In genomic region chr2:9858730-9859068, GRCh38 we compare ENCODE assay signal across 18 cellular contexts. TPM values are rescaled to one million over a fixed set of nuclear protein-coding genes. Genes with fewer than 3 reads are reported as not detected.
DNase-seq lines count a peak whose midpoint lies in the region; ATAC-seq and TF ChIP-seq lines count a peak whose summit lies in the region.
"Had no signal": no experiment of that assay in that cellular context is flagged by ENCODE, and none has a peak within 500 bp of the region (broad histone marks: within the 10 kb centered on the region; RNA-seq: fewer than 3 reads in every experiment).

No MANE protein-coding gene starts in this region.

- no peak for TF ChIP-seq EP300 in esophagus muscularis mucosa (IDR thresholded peaks at IDR 0.05)

- no peak for ATAC-seq in GM19328 (IDR thresholded peaks at IDR 0.05; ENCODE audit: unreplicated experiment)
- ATAC-seq: CD8-positive, alpha-beta T cell; GM12878 had no signal

- H3K36me3 Mint-ChIP-seq in endodermal cell (ENCODE audit: low read depth): peaks cover 90% of the 10 kb centered on the region
- peaks cover 91% of the 10 kb centered on the region for H3K36me3 Mint-ChIP-seq in activated CD4-positive, alpha-beta memory T cell treated with anti-CD3 and anti-CD28 coated beads, Interleukin-2, amount 10 ng/mL, durations not matched to agents 7 days and 5 days (ENCODE audit: low read depth)

- H3K27ac Mint-ChIP-seq in endodermal cell: no peak overlapping the region
- H3K27ac Mint-ChIP-seq in activated CD4-positive, alpha-beta memory T cell treated with anti-CD3 and anti-CD28 coated beads, Interleukin-2, amount 10 ng/mL, durations not matched to agents 7 days and 5 days: no peak overlapping the region
- H3K27ac Mint-ChIP-seq: B cell; CD4-positive, alpha-beta T cell; CD8-positive, alpha-beta T cell had no signal

- H3K27me3 Mint-ChIP-seq in endodermal cell (ENCODE audit: insufficient read depth): peaks cover 2% of the 10 kb centered on the region
- H3K27me3 Mint-ChIP-seq in activated CD4-positive, alpha-beta memory T cell treated with anti-CD3 and anti-CD28 coated beads, Interleukin-2, amount 10 ng/mL, durations not matched to agents 7 days and 5 days: no peaks in the 10 kb centered on the region
- H3K27me3 Mint-ChIP-seq: B cell; CD4-positive, alpha-beta T cell had no signal

- H3K27ac ChIP-seq in BLaER1 (no peak overlapping the region), endodermal cell (ENCODE audit: low read depth, low read length) (no peak overlapping the region), esophagus muscularis mucosa (replicated peaks in 1 of 4) (no peak overlapping the region)
- H3K27ac ChIP-seq: C4-2B had no signal

- no peaks in the 10 kb centered on the region for H4K20me1 ChIP-seq in BLaER1

- intact Hi-C loops in esophagus muscularis mucosa (cut with DNase I): no loop called here

- H3K36me3 ChIP-seq in BLaER1 (peaks cover 77% of the 10 kb centered on the region), endodermal cell (ENCODE audit: control insufficient read depth, insufficient read depth, low read length) (peaks cover 81% of the 10 kb centered on the region), esophagus muscularis mucosa (peaks cover 18 to 61% (median 44%) of the 10 kb centered on the region in 4 donors)

- POLR2A ChIA-PET in activated CD4-positive, alpha-beta memory T cell treated with anti-CD3 and anti-CD28 coated beads, Interleukin-2, amount 10 ng/mL, durations not matched to agents 7 days and 5 days (lab: Charles Lee): no interaction called here

- no peak overlapping the region for H3K4me3 Mint-ChIP-seq in endodermal cell
- H3K4me3 Mint-ChIP-seq in activated CD4-positive, alpha-beta memory T cell treated with anti-CD3 and anti-CD28 coated beads, Interleukin-2, amount 10 ng/mL, durations not matched to agents 7 days and 5 days: no peak overlapping the region
- H3K4me3 Mint-ChIP-seq: B cell; CD4-positive, alpha-beta T cell; CD8-positive, alpha-beta T cell had no signal

- no peak for TF ChIP-seq CTCF in endodermal cell (conservative IDR thresholded peaks at IDR 0.05)
- TF ChIP-seq CTCF in esophagus muscularis mucosa (IDR thresholded peaks at IDR 0.05): no peak

- H3K9me3 Mint-ChIP-seq in endodermal cell: peaks cover 88% of the 10 kb centered on the region
- peaks cover 51% of the 10 kb centered on the region for H3K9me3 Mint-ChIP-seq in activated CD4-positive, alpha-beta memory T cell treated with anti-CD3 and anti-CD28 coated beads, Interleukin-2, amount 10 ng/mL, durations not matched to agents 7 days and 5 days

- 87 to 96% methylated on average over 3 to 5 of the region's 5 CpGs for WGBS in endodermal cell (ENCODE audit: insufficient coverage in 1 of 2, insufficient read length in 1 of 2), 2 experiments
- 98% methylated on average over 5 of the region's 5 CpGs for WGBS in esophagus muscularis mucosa

- peaks cover 75% of the 10 kb centered on the region for H3K9me3 ChIP-seq in BLaER1
- H3K9me3 ChIP-seq in endodermal cell (ENCODE audit: control insufficient read depth, low read length): peaks cover 86% of the 10 kb centered on the region
- no peaks in the 10 kb centered on the region for H3K9me3 ChIP-seq in esophagus muscularis mucosa

- DNase-seq in ELF-1 (ENCODE audit: low read depth, low spot score) (peak; percentile 9), endodermal cell (no peak), nucleus accumbens (lab: John Stamatoyannopoulos, UW) (no peak), esophagus muscularis mucosa (ENCODE audit: extremely low spot score) (no peak)
- no peak for DNase-seq in activated CD4-positive, alpha-beta memory T cell treated with anti-CD3 and anti-CD28 coated beads, Interleukin-2, amount 10 ng/mL, durations not matched to agents 7 days and 5 days
- DNase-seq: 8988T; AML-193; Caco-2; Calu3; CD4-positive, alpha-beta T cell; CD8-positive, alpha-beta T cell; DMS79 treated with DMSO at 0.1 percent for 48 hours; GDM1 had no signal

- CTCF ChIA-PET in activated CD4-positive, alpha-beta memory T cell treated with anti-CD3 and anti-CD28 coated beads, Interleukin-2, amount 10 ng/mL, durations not matched to agents 7 days and 5 days (lab: Charles Lee): interaction anchor here (1.7 kb wide), 1 partner anchor 59 kb away, joined by 7 read pairs; no protein-coding TSS in a partner anchor

- no peak for TF ChIP-seq POLR2A in esophagus muscularis mucosa (IDR thresholded peaks at IDR 0.05; ENCODE audit: low read depth)

- H3K4me3 ChIP-seq in BLaER1 (peak overlapping the region; percentile 46), endodermal cell (ENCODE audit: low read length) (peak overlapping the region; percentile 65), esophagus muscularis mucosa (no peak overlapping the region)
- H3K4me3 ChIP-seq: GM12878 had no signal

- no peaks in the 10 kb centered on the region for H3K27me3 ChIP-seq in BLaER1
- H3K27me3 ChIP-seq in endodermal cell (ENCODE audit: control insufficient read depth, insufficient read depth, low read length, poor library complexity, severe bottlenecking): no peaks in the 10 kb centered on the region
- no peaks in the 10 kb centered on the region for H3K27me3 ChIP-seq in esophagus muscularis mucosa

- no peak overlapping the region for H3K4me2 ChIP-seq in BLaER1

- H3K4me1 Mint-ChIP-seq in endodermal cell: no peaks in the 10 kb centered on the region
- H3K4me1 Mint-ChIP-seq in activated CD4-positive, alpha-beta memory T cell treated with anti-CD3 and anti-CD28 coated beads, Interleukin-2, amount 10 ng/mL, durations not matched to agents 7 days and 5 days: no peaks in the 10 kb centered on the region
- H3K4me1 Mint-ChIP-seq: B cell had no signal

- H3K4me1 ChIP-seq in BLaER1: no peaks in the 10 kb centered on the region
- no peaks in the 10 kb centered on the region for H3K4me1 ChIP-seq in endodermal cell (ENCODE audit: control insufficient read depth, insufficient read depth, low read length)
- no peaks in the 10 kb centered on the region for H3K4me1 ChIP-seq in esophagus muscularis mucosa
- H3K4me1 ChIP-seq: Caco-2 had no signal

- no peak overlapping the region for H3K9ac ChIP-seq in BLaER1
- H3K9ac ChIP-seq in endodermal cell (ENCODE audit: extremely low read depth, low read length, poor library complexity, severe bottlenecking): no peak overlapping the region

RNA-seq across cellular contexts. Expression of gene TAF1B, which starts 15.4 kb away (rescaled TPM):
- 10 to 100 TPM; 36.2 to 41.9 TPM for total RNA-seq in endodermal cell
- 33.5 TPM for polyA plus RNA-seq in endodermal cell (2013, experiment 1 of 2)
- 35.1 TPM for polyA plus RNA-seq in endodermal cell (2013, experiment 2 of 2)
- 10 to 100 TPM; 49.4 to 54.7 TPM for total RNA-seq in activated CD4-positive, alpha-beta memory T cell treated with anti-CD3 and anti-CD28 coated beads, Interleukin-2, amount 10 ng/mL, durations not matched to agents 7 days and 5 days
- 10 to 100 TPM in 1 of 4 donors, 1 to 10 TPM in 3; 7.1 to 10.1 (median 8.0) TPM for total RNA-seq in esophagus muscularis mucosa

Comparison
In these comparisons a context has a peak if more than half of its experiments do, and no peak if none do; other contexts are left out.
1. H3K4me3 ChIP-seq: peak in BLaER1 (single experiment) and endodermal cell (single experiment); none in esophagus muscularis mucosa (0 of 4).